In genomic region chr1:16187748-16188401, GRCh38 we compare ENCODE assay signal across 1 cellular context.
TF ChIP-seq lines count a peak whose summit lies in the region.

No MANE protein-coding gene starts in this region.

TF ChIP-seq in HepG2, 621 proteins besides CTCF, POLR2A, EP300 and RAD21 (continued from another document and continues in another):
- TF ChIP-seq FIP1L1 (IDR thresholded peaks at IDR 0.05; ENCODE audit: borderline replicate concordance, insufficient read depth, low read depth, low read length) = no peak
- no peak for TF ChIP-seq ZNF317 (CRISPR knock-in tag; IDR thresholded peaks at IDR 0.05)
- no peak for TF ChIP-seq CENPT (CRISPR knock-in tag; IDR thresholded peaks at IDR 0.05; ENCODE audit: low read depth)
- no peak for TF ChIP-seq E2F2 (CRISPR knock-in tag; IDR thresholded peaks at IDR 0.05; ENCODE audit: borderline replicate concordance)
- no peak for TF ChIP-seq ZNF720 (CRISPR knock-in tag; IDR thresholded peaks at IDR 0.05)
- TF ChIP-seq ZNF766 (CRISPR knock-in tag; IDR thresholded peaks at IDR 0.05; ENCODE audit: borderline replicate concordance) = no peak
- no peak for TF ChIP-seq ZNF343 (CRISPR knock-in tag; IDR thresholded peaks at IDR 0.05)
- TF ChIP-seq ZNF724P (CRISPR knock-in tag; IDR thresholded peaks at IDR 0.05; ENCODE audit: borderline replicate concordance) = no peak
- peak; percentile 91 for TF ChIP-seq CREB1 (IDR thresholded peaks at IDR 0.05)
- TF ChIP-seq CREB1 (CRISPR knock-in tag; IDR thresholded peaks at IDR 0.05) = peak; percentile 58; the same call in 1 of the 2 replicates
- TF ChIP-seq ZFP36L1 (CRISPR knock-in tag; IDR thresholded peaks at IDR 0.05) = no peak
- no peak for TF ChIP-seq ZNF678 (CRISPR knock-in tag; IDR thresholded peaks at IDR 0.05)
- TF ChIP-seq ZNF234 (CRISPR knock-in tag; conservative IDR thresholded peaks at IDR 0.05) = no peak
- no peak for TF ChIP-seq XBP1 (CRISPR knock-in tag; IDR thresholded peaks at IDR 0.05)
- peak; percentile 54 for TF ChIP-seq YY1 (IDR thresholded peaks at IDR 0.05; ENCODE audit: insufficient read depth, insufficient replicate concordance, low read depth, low read length)
- TF ChIP-seq ZBTB7B (CRISPR knock-in tag; IDR thresholded peaks at IDR 0.05) = peak; percentile 72
- no peak for TF ChIP-seq HMGXB3 (CRISPR knock-in tag; IDR thresholded peaks at IDR 0.05; ENCODE audit: borderline replicate concordance)
- no peak for TF ChIP-seq ZNF264 (CRISPR knock-in tag; IDR thresholded peaks at IDR 0.05)
- TF ChIP-seq ATF4 (CRISPR knock-in tag; IDR thresholded peaks at IDR 0.05) = no peak
- no peak for TF ChIP-seq JUN (CRISPR knock-in tag; IDR thresholded peaks at IDR 0.05)
- no peak for TF ChIP-seq TBL1XR1 (IDR thresholded peaks at IDR 0.05; ENCODE audit: borderline replicate concordance, low read length, partially characterized antibody)
- no peak for TF ChIP-seq TARDBP (CRISPR knock-in tag; IDR thresholded peaks at IDR 0.05)
- TF ChIP-seq ZNF432 (CRISPR knock-in tag; IDR thresholded peaks at IDR 0.05; ENCODE audit: borderline replicate concordance) = no peak
- 0 out of 2 replicates have a peak, but pooled peaks have one; percentile 42 for TF ChIP-seq FOXP4 (CRISPR knock-in tag; IDR thresholded peaks at IDR 0.05)
- TF ChIP-seq KLF9 (CRISPR knock-in tag; IDR thresholded peaks at IDR 0.05; ENCODE audit: low read depth) = no peak
- TF ChIP-seq CEBPG (CRISPR knock-in tag; IDR thresholded peaks at IDR 0.05) = peak; percentile 20; the same call in 1 of the 2 replicates
- TF ChIP-seq NONO (IDR thresholded peaks at IDR 0.05) = no peak
- TF ChIP-seq NONO (CRISPR knock-in tag; conservative IDR thresholded peaks at IDR 0.05) = no peak
- no peak for TF ChIP-seq ZNF646 (CRISPR knock-in tag; IDR thresholded peaks at IDR 0.05)
- peak; percentile 37; the same call in 1 of the 2 replicates for TF ChIP-seq ZNF512B (CRISPR knock-in tag; IDR thresholded peaks at IDR 0.05; ENCODE audit: borderline replicate concordance)
- TF ChIP-seq HNF4G (IDR thresholded peaks at IDR 0.05; ENCODE audit: borderline replicate concordance, low read depth, low read length) = no peak
- TF ChIP-seq HNF4G (CRISPR knock-in tag; IDR thresholded peaks at IDR 0.05; ENCODE audit: borderline replicate concordance, low read depth) = no peak
- no peak for TF ChIP-seq ZNF136 (CRISPR knock-in tag; IDR thresholded peaks at IDR 0.05; ENCODE audit: low read depth)
- TF ChIP-seq ARID3A (IDR thresholded peaks at IDR 0.05; ENCODE audit: low read depth, low read length) = no peak
- no peak for TF ChIP-seq ELF4 (CRISPR knock-in tag; IDR thresholded peaks at IDR 0.05; ENCODE audit: borderline replicate concordance)
- 0 out of 2 replicates have a peak, but pooled peaks have one; percentile 33 for TF ChIP-seq SOX5 (CRISPR knock-in tag; IDR thresholded peaks at IDR 0.05; ENCODE audit: borderline replicate concordance)
- no peak for TF ChIP-seq DBP (CRISPR knock-in tag; IDR thresholded peaks at IDR 0.05; ENCODE audit: not compliant biosample characterization)
- TF ChIP-seq HOMEZ (CRISPR knock-in tag; IDR thresholded peaks at IDR 0.05; ENCODE audit: low read depth) = no peak
- TF ChIP-seq ZNF530 (CRISPR knock-in tag; IDR thresholded peaks at IDR 0.05; ENCODE audit: low read depth) = no peak
